21 cellular contexts compared by ENCODE assay signal in genomic region chr10:103784723-103785418, GRCh38.
DNase-seq lines count a peak whose midpoint lies in the region; ATAC-seq and TF ChIP-seq lines count a peak whose summit lies in the region.
"Had no signal": no experiment of that assay in that cellular context is flagged by ENCODE, and none has a peak within 500 bp of the region (broad histone marks: within the 10 kb centered on the region; RNA-seq: fewer than 3 reads in every experiment).

No MANE protein-coding gene starts in this region.

- no peaks in the 10 kb centered on the region for H3K36me3 ChIP-seq in colonic mucosa
- no peaks in the 10 kb centered on the region for H3K36me3 ChIP-seq in mucosa of rectum (ENCODE audit: control insufficient read depth in 2 of 2, insufficient read depth in 2 of 2, low read length in 2 of 2)
- H3K36me3 ChIP-seq in smooth muscle cell (ENCODE audit: low read depth) = no peaks in the 10 kb centered on the region
- H3K36me3 ChIP-seq: SJSA1 had no signal

- H3K4me2 ChIP-seq in smooth muscle cell = no peak overlapping the region

- H2AFZ ChIP-seq in smooth muscle cell (ENCODE audit: low read depth) = no peak overlapping the region

- peaks cover 86% of the 10 kb centered on the region for H4K20me1 ChIP-seq in smooth muscle cell (ENCODE audit: low read depth)

- H3K9ac ChIP-seq in colonic mucosa (ENCODE audit: low read depth in 2 of 2, low read length in 2 of 2) (peak overlapping the region; percentile 48 to 57), mucosa of rectum (ENCODE audit: low read depth in 1 of 2, low read length in 2 of 2) (peak overlapping the region; percentile 52 to 76), smooth muscle cell (ENCODE audit: low read depth) (no peak overlapping the region)

- 87% methylated on average over 9 of the region's 9 CpGs for WGBS in smooth muscle cell (ENCODE audit: low lambda C conversion rate)

- H3K4me1 ChIP-seq in colonic mucosa = peaks cover 20% of the 10 kb centered on the region
- peaks cover 72 to 90% of the 10 kb centered on the region in 2 donors for H3K4me1 ChIP-seq in mucosa of rectum (ENCODE audit: control insufficient read depth in 2 of 2, insufficient read depth in 2 of 2, low read length in 2 of 2)
- peaks cover 8% of the 10 kb centered on the region for H3K4me1 ChIP-seq in smooth muscle cell (ENCODE audit: low read depth)

- DNase-seq in DMS53 (lab: John Stamatoyannopoulos, UW) (peak; percentile 28), DMS53 treated with DMSO at 0.1 percent for 48 hours (lab: John Stamatoyannopoulos, UW; ENCODE audit: unreplicated experiment) (no peak), LNCaP clone FGC (ENCODE audit: low read depth) (peak; percentile 50), colonic mucosa (peak; percentile 88), smooth muscle cell (lab: John Stamatoyannopoulos, UW; ENCODE audit: unreplicated experiment) (no peak)
- DNase-seq: 8988T; activated B cell treated with CpG ODN at 0.5 μM for 24 hours; activated naive CD8-positive, alpha-beta T cell treated with anti-CD3 and anti-CD28 coated beads for 36 hours; activated T-cell treated with anti-CD3 and anti-CD28 coated beads, Interleukin-2, amount 50 U/mL, for 48 hours; HCEC 1CT; IMR-90; MM.1S; NCI-H1694 treated with DMSO at 0.1 percent for 48 hours; OCI-M1; stimulated activated CD4-positive, alpha-beta T cell treated with anti-CD3 and anti-CD28 coated beads, Interleukin-2, amount 100 ng/mL, for 48 hours had no signal

- H3K4me3 ChIP-seq in LNCaP clone FGC (ENCODE audit: low read depth, low read length) (no peak overlapping the region), colonic mucosa (no peak overlapping the region), mucosa of rectum (ENCODE audit: low read length in 2 of 2) (peak overlapping the region in 1 of 2 donors; percentile 20), smooth muscle cell (no peak overlapping the region)
- H3K4me3 ChIP-seq: GM12878, SJSA1 had no signal

- intact Hi-C loops in colonic mucosa (cut with DNase I) = loop anchor here (10.0 kb wide), 1 partner anchor 70 kb away; the partner anchor contains the start of gene SH3PXD2A

- TF ChIP-seq CTCF in LNCaP clone FGC (IDR thresholded peaks at IDR 0.05; ENCODE audit: control insufficient read depth, extremely low read depth, insufficient read depth) (no peak), colonic mucosa (IDR thresholded peaks at IDR 0.05) (no peak), smooth muscle cell (IDR thresholded peaks at IDR 0.05; ENCODE audit: borderline replicate concordance, insufficient read depth, poor library complexity, severe bottlenecking) (no peak)

- no peaks in the 10 kb centered on the region for H3K27me3 ChIP-seq in colonic mucosa
- H3K27me3 ChIP-seq in mucosa of rectum (ENCODE audit: control insufficient read depth in 2 of 2, insufficient read depth in 2 of 2, low read length in 2 of 2) = no peaks in the 10 kb centered on the region
- H3K27me3 ChIP-seq in smooth muscle cell (ENCODE audit: low read depth) = no peaks in the 10 kb centered on the region
- H3K27me3 ChIP-seq: SJSA1 had no signal

- peak overlapping the region; percentile 45 for H3K27ac ChIP-seq in colonic mucosa
- peak overlapping the region; percentile 89 to 91 for H3K27ac ChIP-seq in mucosa of rectum (ENCODE audit: low read depth in 2 of 2, low read length in 2 of 2)
- no peak overlapping the region for H3K27ac ChIP-seq in smooth muscle cell (ENCODE audit: low read depth)
- H3K27ac ChIP-seq: SJSA1 had no signal

- peaks cover 9% of the 10 kb centered on the region for H3F3A ChIP-seq in smooth muscle cell (ENCODE audit: low read depth)

- ATAC-seq in GM18498 (IDR thresholded peaks at IDR 0.05; ENCODE audit: unreplicated experiment) (no peak), HG03108 (IDR thresholded peaks at IDR 0.05; ENCODE audit: unreplicated experiment) (no peak)
- ATAC-seq: GM12878; natural killer cell treated with Interleukin-12 subunit alpha and Interleukin-12 subunit beta and Interleukin-15 and Interleukin-18, amount 100 ng/mL, for 72 hours had no signal

- no peaks in the 10 kb centered on the region for H3K9me3 ChIP-seq in colonic mucosa
- no peaks in the 10 kb centered on the region for H3K9me3 ChIP-seq in mucosa of rectum (ENCODE audit: control insufficient read depth in 2 of 2, low read length in 2 of 2)
- H3K9me3 ChIP-seq in smooth muscle cell (replicated peaks; ENCODE audit: low read depth) = no peaks in the 10 kb centered on the region
- H3K9me3 ChIP-seq: SJSA1 had no signal

- H3K79me2 ChIP-seq in smooth muscle cell (ENCODE audit: low read depth) = peaks cover 13% of the 10 kb centered on the region

Comparison
In these comparisons a context has a peak if more than half of its experiments do, and no peak if none do; other contexts are left out.
1. DNase-seq: peak in DMS53 (single experiment), LNCaP clone FGC (single experiment) and colonic mucosa (single experiment); none in DMS53 treated with DMSO at 0.1 percent for 48 hours (single experiment) and smooth muscle cell (single experiment).